8 cellular contexts compared by ENCODE assay signal in the genomic region with DNA sequence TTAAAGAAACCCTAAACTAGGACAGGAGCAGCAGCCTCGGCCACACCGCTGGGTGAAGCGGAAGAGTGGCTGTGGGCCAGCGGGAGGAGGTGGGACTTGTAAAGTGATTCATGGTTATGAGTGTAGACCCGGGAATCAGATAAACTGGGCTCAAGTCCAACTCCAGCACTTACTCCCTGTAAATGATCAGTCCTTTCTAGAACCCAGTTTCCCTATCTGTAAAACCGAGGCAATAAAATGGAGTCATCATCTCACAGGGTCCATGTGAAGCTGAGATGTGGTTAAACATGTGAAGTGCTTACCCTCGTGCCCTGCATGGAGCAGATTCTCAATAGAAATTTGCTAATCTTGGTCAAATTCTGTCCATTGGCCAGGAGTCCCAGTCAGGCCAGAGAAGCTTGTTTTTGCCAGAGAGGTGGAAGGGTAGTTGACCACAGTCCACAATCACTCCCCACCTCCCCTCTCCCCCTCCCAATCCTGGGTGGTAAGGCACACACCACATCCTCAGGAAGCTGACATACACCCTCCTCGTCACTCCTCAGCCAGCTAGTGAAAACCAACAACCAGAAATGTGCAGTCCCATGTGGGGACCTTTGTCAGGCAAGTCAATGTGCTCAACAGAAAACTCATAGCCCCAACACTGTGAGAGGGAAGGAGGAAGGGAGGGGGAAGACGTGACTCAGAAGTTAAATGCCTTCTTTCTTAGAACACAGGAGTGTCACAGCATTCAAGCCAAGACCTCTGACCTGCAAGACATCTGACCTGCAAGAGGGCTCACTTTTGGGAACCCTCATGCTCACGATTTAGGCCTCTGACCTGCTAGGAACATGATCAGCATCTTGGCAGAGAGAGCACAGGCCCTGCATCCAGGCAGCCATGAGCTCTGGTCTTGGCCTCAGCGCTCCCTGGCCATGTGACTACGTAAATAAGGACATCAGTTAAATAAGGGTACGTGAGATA.
DNase-seq lines count a peak whose midpoint lies in the region; ATAC-seq and TF ChIP-seq lines count a peak whose summit lies in the region.

No MANE protein-coding gene starts in this region.

- intact Hi-C loops in activated CD4-positive, alpha-beta T cell treated with anti-CD3 and anti-CD28 coated beads, Interleukin-2, amount 10 ng/mL, durations not matched to agents 24 days and 14 days (cut with micrococcal nuclease) = no loop called here
- intact Hi-C loops in thyroid gland (cut with DNase I) = no loop called here

- no peaks in the 10 kb centered on the region for H3K4me1 ChIP-seq in thyroid gland

- no peak overlapping the region for H3K27ac ChIP-seq in thyroid gland

- H3K27ac Mint-ChIP-seq in activated CD4-positive, alpha-beta T cell treated with anti-CD3 and anti-CD28 coated beads, Interleukin-2, amount 10 ng/mL, durations not matched to agents 24 days and 14 days = peak overlapping the region; percentile 90

- ATAC-seq in GM21786 (IDR thresholded peaks at IDR 0.05; ENCODE audit: unreplicated experiment) = no peak

- H3K9me3 Mint-ChIP-seq in activated CD4-positive, alpha-beta T cell treated with anti-CD3 and anti-CD28 coated beads, Interleukin-2, amount 10 ng/mL, durations not matched to agents 24 days and 14 days = peaks cover 7% of the 10 kb centered on the region

- TF ChIP-seq POLR2A in thyroid gland (IDR thresholded peaks at IDR 0.05) = no peak

- 65 to 77% methylated on average over 13 of the region's 13 CpGs for WGBS in thyroid gland, 2 donors

- no peak for TF ChIP-seq CTCF in thyroid gland (IDR thresholded peaks at IDR 0.05)

- H3K27me3 ChIP-seq in thyroid gland = no peaks in the 10 kb centered on the region

- peak; percentile 46 for DNase-seq in HT-29 (ENCODE audit: low spot score)
- peak; percentile 93 for DNase-seq in activated CD4-positive, alpha-beta T cell treated with anti-CD3 and anti-CD28 coated beads, Interleukin-2, amount 10 ng/mL, durations not matched to agents 24 days and 14 days
- peak; percentile 68 for DNase-seq in fibroblast of peridontal ligament (ENCODE audit: extremely low read depth)
- peak; percentile 5 to 30 for DNase-seq in stimulated activated CD8-positive, alpha-beta memory T cell treated with anti-CD3 and anti-CD28 coated beads, Interleukin-4, amount 100 ng/mL, for 4 hours (ENCODE audit: low read depth in 2 of 2, low spot score in 1 of 2)
- DNase-seq in COR-L47 (lab: John Stamatoyannopoulos, UW) = no peak
- no peak for DNase-seq in NCI-H69 (lab: John Stamatoyannopoulos, UW)
- no peak for DNase-seq in thyroid gland

- peaks cover 12% of the 10 kb centered on the region for H3K36me3 Mint-ChIP-seq in activated CD4-positive, alpha-beta T cell treated with anti-CD3 and anti-CD28 coated beads, Interleukin-2, amount 10 ng/mL, durations not matched to agents 24 days and 14 days (ENCODE audit: low read depth)

- H3K4me3 ChIP-seq in thyroid gland (replicated peaks in 1 of 3) = no peak overlapping the region

- peaks cover 74% of the 10 kb centered on the region for H3K4me1 Mint-ChIP-seq in activated CD4-positive, alpha-beta T cell treated with anti-CD3 and anti-CD28 coated beads, Interleukin-2, amount 10 ng/mL, durations not matched to agents 24 days and 14 days

- peaks cover 2% of the 10 kb centered on the region for H3K27me3 Mint-ChIP-seq in activated CD4-positive, alpha-beta T cell treated with anti-CD3 and anti-CD28 coated beads, Interleukin-2, amount 10 ng/mL, durations not matched to agents 24 days and 14 days

- no peaks in the 10 kb centered on the region for H3K36me3 ChIP-seq in thyroid gland

- no peaks in the 10 kb centered on the region for H3K9me3 ChIP-seq in thyroid gland

- peak overlapping the region; percentile 47 for H3K4me3 Mint-ChIP-seq in activated CD4-positive, alpha-beta T cell treated with anti-CD3 and anti-CD28 coated beads, Interleukin-2, amount 10 ng/mL, durations not matched to agents 24 days and 14 days

Comparison
In these comparisons a context has a peak if more than half of its experiments do, and no peak if none do; other contexts are left out.
1. DNase-seq: peak in HT-29 (single experiment), activated CD4-positive, alpha-beta T cell treated with anti-CD3 and anti-CD28 coated beads, Interleukin-2, amount 10 ng/mL, durations not matched to agents 24 days and 14 days (single experiment), fibroblast of peridontal ligament (single experiment) and stimulated activated CD8-positive, alpha-beta memory T cell treated with anti-CD3 and anti-CD28 coated beads, Interleukin-4, amount 100 ng/mL, for 4 hours (2 of 2); none in COR-L47 (single experiment), NCI-H69 (single experiment) and thyroid gland (0 of 2).